Comparison of ENCODE assay signal across 17 cellular contexts in the genomic region with DNA sequence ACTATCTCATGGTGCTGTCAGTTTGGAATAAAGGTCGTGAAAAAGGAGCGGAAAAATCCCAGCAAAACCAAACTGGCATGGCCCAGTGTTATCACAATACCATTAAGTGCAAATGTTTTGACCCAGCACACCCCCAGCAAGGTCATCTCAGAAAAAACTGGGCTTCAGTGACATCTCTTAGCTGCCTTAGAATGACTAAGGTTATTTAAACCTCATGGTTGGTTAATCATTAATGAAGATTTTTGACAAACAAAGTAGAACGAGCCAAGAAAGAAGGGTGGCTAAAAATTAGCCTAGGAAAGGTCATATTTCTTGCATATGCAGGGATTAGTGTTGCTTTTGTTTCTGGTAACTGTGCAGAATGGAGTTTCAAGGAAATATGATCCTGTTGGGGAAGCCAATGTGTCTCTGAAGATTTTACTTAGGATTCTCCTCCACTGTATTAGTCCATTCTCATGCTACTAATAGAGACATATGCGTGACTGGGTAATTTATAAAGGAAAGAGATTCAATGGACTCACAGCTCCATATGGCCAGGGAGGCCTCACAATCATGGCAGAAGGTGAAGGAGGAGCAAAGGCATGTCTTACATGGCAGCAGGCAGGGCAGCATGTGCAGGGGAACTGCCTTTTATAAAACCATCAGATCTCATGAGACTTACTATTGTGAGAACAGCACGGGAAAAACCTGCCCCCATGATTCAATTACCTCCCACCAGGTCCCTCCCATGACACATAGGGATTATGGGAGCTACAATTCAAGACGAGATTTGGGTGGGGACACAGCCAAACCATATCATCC.
DNase-seq lines count a peak whose midpoint lies in the region; ATAC-seq, FAIRE-seq and TF ChIP-seq lines count a peak whose summit lies in the region.
"Had no signal": no experiment of that assay in that cellular context is flagged by ENCODE, and none has a peak within 500 bp of the region (broad histone marks: within the 10 kb centered on the region; RNA-seq: fewer than 3 reads in every experiment).

No MANE protein-coding gene starts in this region.

- H3K27me3 ChIP-seq in transverse colon, result no peaks in the 10 kb centered on the region
- H3K27me3 ChIP-seq: BLaER1 treated with 17β-estradiol and CSF1 and Interleukin-3, amounts not matched to agents 10 nM and 100 nM; esophagus squamous epithelium had no signal

- intact Hi-C loops in transverse colon (cut with DNase I; ENCODE audit: low total_unique reads), result no loop called here

- ATAC-seq in left lobe of liver, result peak; percentile 75
- ATAC-seq: GM23338, natural killer cell had no signal

- DNase-seq in GM19239 (ENCODE audit: insufficient read length, low spot score) (peak; percentile 30), RCC 7860 (ENCODE audit: low spot score) (peak; percentile 85), left lobe of liver (ENCODE audit: low spot score) (peak; percentile 83), transverse colon (no peak), 8988T (no peak)
- DNase-seq in NK-92 treated with Interleukin-12 subunit alpha and Interleukin-12 subunit beta, amount 100 ng/mL, for 24 hours (lab: John Stamatoyannopoulos, UW), result no peak
- DNase-seq in activated naive CD4-positive, alpha-beta T cell treated with Interleukin-2 at 50 U/mL for 16 hours, result no peak
- DNase-seq: activated CD4-positive, CD25-positive, alpha-beta regulatory T cell treated with anti-CD3 and anti-CD28 coated beads, Interleukin-2, amount 50 U/mL, for 72 hours; activated naive CD4-positive, alpha-beta T cell; esophagus squamous epithelium; head of caudate nucleus; natural killer cell; NCI-H2029 treated with DMSO at 0.1 percent for 48 hours; T-helper 1 cell had no signal

- H3K36me3 ChIP-seq in transverse colon, result no peaks in the 10 kb centered on the region

- H3K4me1 ChIP-seq in transverse colon, result peaks cover 0 to 42% (median 17%) of the 10 kb centered on the region in 4 donors

- no peak overlapping the region for H3K4me3 ChIP-seq in transverse colon
- H3K4me3 ChIP-seq: BLaER1 treated with 17β-estradiol and CSF1 and Interleukin-3, amounts not matched to agents 10 nM and 100 nM; esophagus squamous epithelium; GM23338 had no signal

- 48 to 51% methylated on average over 4 to 6 of the region's 6 CpGs for WGBS in transverse colon (ENCODE audit: low coverage in 1 of 2), 2 donors

- H3K27ac ChIP-seq in transverse colon, result peak overlapping the region; percentile 68 to 79 (median 78)
- H3K27ac ChIP-seq: BLaER1 treated with 17β-estradiol and CSF1 and Interleukin-3, amounts not matched to agents 10 nM and 100 nM had no signal

- peak; percentile 81 for FAIRE-seq in GM19239 (lab: Jason Lieb, UNC)
- FAIRE-seq in RCC 7860 (lab: Jason Lieb, UNC), result peak; percentile 98
- FAIRE-seq: HTR-8/SVneo had no signal

- TF ChIP-seq CTCF in transverse colon (IDR thresholded peaks at IDR 0.05), result no peak

- no peak for TF ChIP-seq POLR2A in transverse colon (IDR thresholded peaks at IDR 0.05)

- H3K9me3 ChIP-seq in transverse colon, result no peaks in the 10 kb centered on the region
- H3K9me3 ChIP-seq: esophagus squamous epithelium had no signal

- TF ChIP-seq EP300 in transverse colon (IDR thresholded peaks at IDR 0.05; ENCODE audit: low read depth), result no peak

- in situ Hi-C loops in transverse colon (cut with MboI; ENCODE audit: low pct_ligation_motif_present in 1 of 4, low pct_unique_long_range_greater_than_20kb in 1 of 4, low sequenced_read_pairs in 3 of 4), result no loop called here

Comparison
In these comparisons a context has a peak if more than half of its experiments do, and no peak if none do; other contexts are left out.
1. DNase-seq: peak in GM19239 (single experiment), RCC 7860 (single experiment) and left lobe of liver (single experiment); none in transverse colon (single experiment), 8988T (single experiment), NK-92 treated with Interleukin-12 subunit alpha and Interleukin-12 subunit beta, amount 100 ng/mL, for 24 hours (single experiment) and activated naive CD4-positive, alpha-beta T cell treated with Interleukin-2 at 50 U/mL for 16 hours (single experiment).